ENCODE assay signal across 1 cellular context in the genomic region with DNA sequence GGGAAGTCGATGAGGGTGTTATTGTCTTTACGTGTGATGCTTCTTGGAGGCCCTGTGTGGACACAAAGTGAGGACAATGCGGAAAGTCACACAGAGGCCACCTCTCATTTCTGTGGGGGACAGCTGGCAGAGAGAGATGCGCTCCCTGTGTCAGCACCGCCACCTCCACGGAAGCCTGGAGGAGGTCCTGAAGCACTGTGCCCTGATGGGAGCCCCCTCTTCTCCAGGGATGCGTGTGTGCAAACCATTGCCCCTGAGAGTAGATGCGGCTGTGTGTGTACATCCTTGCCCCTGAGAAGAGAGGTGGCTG.
TF ChIP-seq lines count a peak whose summit lies in the region.

No MANE protein-coding gene starts in this region.

TF ChIP-seq in H1, 55 proteins besides CTCF, POLR2A, EP300 and RAD21:
- TF ChIP-seq SP4 (IDR thresholded peaks at IDR 0.05; ENCODE audit: low read length): no peak
- TF ChIP-seq SUZ12 (IDR thresholded peaks at IDR 0.05; ENCODE audit: low read length): peak; percentile 32; the same call in 1 of the 2 replicates
